ENCODE assay signal across 14 cellular contexts in genomic region chr7:65951837-65952578, GRCh38. TPM values are rescaled to one million over a fixed set of nuclear protein-coding genes. Genes with fewer than 3 reads are reported as not detected.
DNase-seq lines count a peak whose midpoint lies in the region; ATAC-seq and TF ChIP-seq lines count a peak whose summit lies in the region.
"Had no signal": no experiment of that assay in that cellular context is flagged by ENCODE, and none has a peak within 500 bp of the region (broad histone marks: within the 10 kb centered on the region; RNA-seq: fewer than 3 reads in every experiment).

No MANE protein-coding gene starts in this region.

- H3K36me3 ChIP-seq in body of pancreas (replicated peaks in 1 of 2; ENCODE audit: insufficient read depth in 1 of 2, low read depth in 2 of 2) (peaks cover 0 to 1% of the 10 kb centered on the region in 2 donors), liver (ENCODE audit: control insufficient read depth in 4 of 4, insufficient read depth in 3 of 4, low read depth in 1 of 4, low read length in 3 of 4) (no peaks in the 10 kb centered on the region), tibial artery (peaks cover 14 to 38% (median 14%) of the 10 kb centered on the region in 3 donors)

- H3K4me1 ChIP-seq in body of pancreas (peaks cover 2% of the 10 kb centered on the region), liver (ENCODE audit: control insufficient read depth in 4 of 4, insufficient read depth in 4 of 4, low read length in 3 of 4) (peaks cover 11 to 48% (median 41%) of the 10 kb centered on the region in 4 donors), tibial artery (peaks cover 0 to 5% (median 0%) of the 10 kb centered on the region in 4 donors)
- H3K4me1 ChIP-seq: foreskin keratinocyte had no signal

- no peaks in the 10 kb centered on the region for H3K9me3 ChIP-seq in body of pancreas
- no peaks in the 10 kb centered on the region for H3K9me3 ChIP-seq in liver (ENCODE audit: control insufficient read depth in 4 of 4, low read length in 3 of 4)
- no peaks in the 10 kb centered on the region for H3K9me3 ChIP-seq in tibial artery
- H3K9me3 ChIP-seq: neutrophil had no signal

- H3K9ac ChIP-seq in liver (ENCODE audit: low read depth in 1 of 2, low read length in 2 of 2): peak overlapping the region in 1 of 2 donors; percentile 6
- H3K9ac ChIP-seq: KMS-11 had no signal

- WGBS in body of pancreas, 2 donors: 80 to 85% methylated on average over 9 of the region's 9 CpGs
- 43% methylated on average over 9 of the region's 9 CpGs for WGBS in liver

- TF ChIP-seq POLR2A in body of pancreas (IDR thresholded peaks at IDR 0.05): no peak

- H3K4me3 ChIP-seq in body of pancreas: no peak overlapping the region
- H3K4me3 ChIP-seq in liver (ENCODE audit: low read depth in 1 of 3, low read length in 3 of 3): no peak overlapping the region
- no peak overlapping the region for H3K4me3 ChIP-seq in tibial artery

- ATAC-seq in body of pancreas (no peak), GM21423 (IDR thresholded peaks at IDR 0.05; ENCODE audit: unreplicated experiment) (no peak), GM18858 (IDR thresholded peaks at IDR 0.05; ENCODE audit: unreplicated experiment) (no peak)
- ATAC-seq: foreskin keratinocyte; Panc1; stimulated activated naive B cell treated with anti-CD40 and anti-IgM and Interleukin-4, amounts not matched to agents 10 μg/mL and 1 μg/mL and 100 μg/mL, for 72 hours had no signal

- intact Hi-C loops in body of pancreas (cut with DNase I): no loop called here
- intact Hi-C loops in tibial artery (cut with DNase I; ENCODE audit: low total_unique reads): no loop called here

- peak; percentile 15 to 49 for TF ChIP-seq RAD21 in liver (IDR thresholded peaks at IDR 0.05)

- TF ChIP-seq CTCF in body of pancreas (IDR thresholded peaks at IDR 0.05): no peak
- no peak for TF ChIP-seq CTCF in liver (IDR thresholded peaks at IDR 0.05; ENCODE audit: low read depth, low read length, missing input control)
- no peak for TF ChIP-seq CTCF in tibial artery (IDR thresholded peaks at IDR 0.05)

- peak; percentile 48 for DNase-seq in HT-29 (ENCODE audit: low spot score)
- DNase-seq in NCI-H1436 (lab: John Stamatoyannopoulos, UW): peak; percentile 58
- peak in 3 of 4 donors; percentile 15 to 44 (median 31) for DNase-seq in body of pancreas
- no peak for DNase-seq in tibial artery
- DNase-seq: GF-D8; NCI-H2171; stimulated activated naive B cell treated with anti-CD40 and anti-IgM and Interleukin-4, amounts not matched to agents 10 μg/mL and 1 μg/mL and 100 μg/mL, for 72 hours had no signal

- H3K27me3 ChIP-seq in body of pancreas: no peaks in the 10 kb centered on the region
- H3K27me3 ChIP-seq in liver (ENCODE audit: control insufficient read depth in 4 of 4, insufficient read depth in 4 of 4, low read length in 3 of 4): no peaks in the 10 kb centered on the region
- no peaks in the 10 kb centered on the region for H3K27me3 ChIP-seq in tibial artery
- H3K27me3 ChIP-seq: foreskin keratinocyte, neutrophil had no signal

- H3K27ac ChIP-seq in body of pancreas (no peak overlapping the region), liver (ENCODE audit: low read depth in 1 of 2, low read length in 2 of 2) (peak overlapping the region; percentile 88 to 97), tibial artery (no peak overlapping the region)
- H3K27ac ChIP-seq: foreskin keratinocyte, KMS-11, neutrophil had no signal

TF ChIP-seq in liver, 16 proteins besides CTCF, POLR2A, EP300 and RAD21:
- peak; percentile 51 to 60 for TF ChIP-seq JUND (IDR thresholded peaks at IDR 0.05)
- no peak for TF ChIP-seq TAF1 (conservative IDR thresholded peaks at IDR 0.05)
- TF ChIP-seq FOXA2 (IDR thresholded peaks at IDR 0.05): peak; percentile 76
- no peak for TF ChIP-seq NR2F2 (IDR thresholded peaks at IDR 0.05)
- no peak for TF ChIP-seq EGR1 (IDR thresholded peaks at IDR 0.05; ENCODE audit: low read depth in 2 of 2)
- TF ChIP-seq RXRA (IDR thresholded peaks at IDR 0.05): peak; percentile 39 to 62
- TF ChIP-seq HNF4G (IDR thresholded peaks at IDR 0.05): no peak
- TF ChIP-seq, protein P1, sequence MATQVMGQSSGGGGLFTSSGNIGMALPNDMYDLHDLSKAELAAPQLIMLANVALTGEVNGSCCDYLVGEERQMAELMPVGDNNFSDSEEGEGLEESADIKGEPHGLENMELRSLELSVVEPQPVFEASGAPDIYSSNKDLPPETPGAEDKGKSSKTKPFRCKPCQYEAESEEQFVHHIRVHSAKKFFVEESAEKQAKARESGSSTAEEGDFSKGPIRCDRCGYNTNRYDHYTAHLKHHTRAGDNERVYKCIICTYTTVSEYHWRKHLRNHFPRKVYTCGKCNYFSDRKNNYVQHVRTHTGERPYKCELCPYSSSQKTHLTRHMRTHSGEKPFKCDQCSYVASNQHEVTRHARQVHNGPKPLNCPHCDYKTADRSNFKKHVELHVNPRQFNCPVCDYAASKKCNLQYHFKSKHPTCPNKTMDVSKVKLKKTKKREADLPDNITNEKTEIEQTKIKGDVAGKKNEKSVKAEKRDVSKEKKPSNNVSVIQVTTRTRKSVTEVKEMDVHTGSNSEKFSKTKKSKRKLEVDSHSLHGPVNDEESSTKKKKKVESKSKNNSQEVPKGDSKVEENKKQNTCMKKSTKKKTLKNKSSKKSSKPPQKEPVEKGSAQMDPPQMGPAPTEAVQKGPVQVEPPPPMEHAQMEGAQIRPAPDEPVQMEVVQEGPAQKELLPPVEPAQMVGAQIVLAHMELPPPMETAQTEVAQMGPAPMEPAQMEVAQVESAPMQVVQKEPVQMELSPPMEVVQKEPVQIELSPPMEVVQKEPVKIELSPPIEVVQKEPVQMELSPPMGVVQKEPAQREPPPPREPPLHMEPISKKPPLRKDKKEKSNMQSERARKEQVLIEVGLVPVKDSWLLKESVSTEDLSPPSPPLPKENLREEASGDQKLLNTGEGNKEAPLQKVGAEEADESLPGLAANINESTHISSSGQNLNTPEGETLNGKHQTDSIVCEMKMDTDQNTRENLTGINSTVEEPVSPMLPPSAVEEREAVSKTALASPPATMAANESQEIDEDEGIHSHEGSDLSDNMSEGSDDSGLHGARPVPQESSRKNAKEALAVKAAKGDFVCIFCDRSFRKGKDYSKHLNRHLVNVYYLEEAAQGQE (IDR thresholded peaks at IDR 0.05): peak; percentile 7
- TF ChIP-seq FOXA1 (IDR thresholded peaks at IDR 0.05): peak; percentile 54
- peak; percentile 45 for TF ChIP-seq YY1 (IDR thresholded peaks at IDR 0.05)
- peak; percentile 49 for TF ChIP-seq SP1 (IDR thresholded peaks at IDR 0.05)
- no peak for TF ChIP-seq GABPA (IDR thresholded peaks at IDR 0.05 in 1 of 2, conservative IDR thresholded peaks at IDR 0.05 in 1 of 2)
- TF ChIP-seq, protein P2, sequence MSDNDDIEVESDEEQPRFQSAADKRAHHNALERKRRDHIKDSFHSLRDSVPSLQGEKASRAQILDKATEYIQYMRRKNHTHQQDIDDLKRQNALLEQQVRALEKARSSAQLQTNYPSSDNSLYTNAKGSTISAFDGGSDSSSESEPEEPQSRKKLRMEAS (IDR thresholded peaks at IDR 0.05): peak; percentile 42
- TF ChIP-seq HNF4A (conservative IDR thresholded peaks at IDR 0.05): peak; percentile 26 to 48
- peak; percentile 53 for TF ChIP-seq ATF3 (IDR thresholded peaks at IDR 0.05)
- peak; percentile 42 for TF ChIP-seq ZBTB33 (IDR thresholded peaks at IDR 0.05)

RNA-seq across cellular contexts. Expression of gene GUSB, which starts 30.0 kb away (rescaled TPM):
- total RNA-seq in HT-29 (2014; rRNA removed; shearing (Covaris generic)): 67.0 and 84.3 TPM in 2 replicates
- 10 to 100 TPM; 27.0 to 50.8 TPM for total RNA-seq in body of pancreas
- total RNA-seq in liver: 10 to 100 TPM; 45.2 to 45.7 TPM
- polyA plus RNA-seq in liver: 10 to 100 TPM; 60.4 to 94.7 TPM

Comparison
In these comparisons a context has a peak if more than half of its experiments do, and no peak if none do; other contexts are left out.
1. DNase-seq: peak in HT-29 (single experiment), NCI-H1436 (single experiment) and body of pancreas (3 of 4); none in tibial artery (0 of 2).
2. H3K27ac ChIP-seq: peak in liver (2 of 2); none in body of pancreas (0 of 4) and tibial artery (0 of 2).